ENCODE assay signal across 12 cellular contexts in genomic region chr20:62815066-62815991, GRCh38. TPM values are rescaled to one million over a fixed set of nuclear protein-coding genes. Genes with fewer than 3 reads are reported as not detected.
DNase-seq lines count a peak whose midpoint lies in the region; ATAC-seq and TF ChIP-seq lines count a peak whose summit lies in the region.
"Had no signal": no experiment of that assay in that cellular context is flagged by ENCODE, and none has a peak within 500 bp of the region (broad histone marks: within the 10 kb centered on the region; RNA-seq: fewer than 3 reads in every experiment).

No MANE protein-coding gene starts in this region.

- DNase-seq in Right ventricle myocardium superior = no peak
- DNase-seq in cardiac septum (ENCODE audit: low spot score) = no peak
- no peak for DNase-seq in T-helper 17 cell
- no peak for DNase-seq in type B pancreatic cell (ENCODE audit: extremely low spot score, unreplicated experiment)
- DNase-seq in T-helper 1 cell = no peak
- DNase-seq in NCI-H774 (lab: John Stamatoyannopoulos, UW) = no peak
- no peak for DNase-seq in NCI-H187 (lab: John Stamatoyannopoulos, UW)
- DNase-seq: NCI-H1930; stimulated activated CD4-positive, alpha-beta T cell treated with anti-CD3 and anti-CD28 coated beads, Interleukin-2, amount 100 ng/mL, for 48 hours had no signal

- H3K9ac ChIP-seq in iPS-15b (ENCODE audit: low read depth, low read length) = peak overlapping the region; percentile 37

- H3K9me3 Mint-ChIP-seq in type B pancreatic cell = no peaks in the 10 kb centered on the region
- H3K9me3 Mint-ChIP-seq: central memory CD8-positive, alpha-beta T cell had no signal

- H3K4me3 Mint-ChIP-seq in T-helper 17 cell = peak overlapping the region; percentile 33
- H3K4me3 Mint-ChIP-seq in type B pancreatic cell = peak overlapping the region; percentile 82
- H3K4me3 Mint-ChIP-seq: central memory CD8-positive, alpha-beta T cell had no signal

- H3K4me1 ChIP-seq in iPS-15b (ENCODE audit: control insufficient read depth, insufficient read depth, low read length) = peaks cover 3% of the 10 kb centered on the region

- intact Hi-C loops in Right ventricle myocardium superior (cut with DNase I) (no loop called here), cardiac septum (cut with DNase I) (no loop called here)

- H3K4me1 Mint-ChIP-seq in T-helper 17 cell = peaks cover 13% of the 10 kb centered on the region
- H3K4me1 Mint-ChIP-seq in type B pancreatic cell (ENCODE audit: unreplicated experiment) = peaks cover 8% of the 10 kb centered on the region

- peak overlapping the region; percentile 49 for H3K4me3 ChIP-seq in iPS-15b (ENCODE audit: low read depth, low read length)
- H3K4me3 ChIP-seq: lung had no signal

- H3K27me3 ChIP-seq in iPS-15b (ENCODE audit: control insufficient read depth, insufficient read depth, low read length) = no peaks in the 10 kb centered on the region

- TF ChIP-seq CTCF in type B pancreatic cell (conservative IDR thresholded peaks at IDR 0.05) = no peak

- H3K9me3 ChIP-seq in T-helper 17 cell (ENCODE audit: control insufficient read depth, low read length, poor library complexity, severe bottlenecking) (no peaks in the 10 kb centered on the region), iPS-15b (ENCODE audit: control insufficient read depth, insufficient read depth, low read length) (no peaks in the 10 kb centered on the region)

- H3K36me3 Mint-ChIP-seq in T-helper 17 cell (ENCODE audit: low read depth) (peaks cover 2% of the 10 kb centered on the region), type B pancreatic cell (no peaks in the 10 kb centered on the region)

- peaks cover 11% of the 10 kb centered on the region for H3K27me3 Mint-ChIP-seq in T-helper 17 cell
- H3K27me3 Mint-ChIP-seq in type B pancreatic cell = peaks cover 16% of the 10 kb centered on the region

- no peak overlapping the region for H3K27ac Mint-ChIP-seq in T-helper 17 cell
- H3K27ac Mint-ChIP-seq in type B pancreatic cell = peak overlapping the region; percentile 85

- peaks cover 31% of the 10 kb centered on the region for H3K36me3 ChIP-seq in iPS-15b (ENCODE audit: control insufficient read depth, insufficient read depth, low read length)

- ATAC-seq in Right ventricle myocardium superior (ENCODE audit: poor library complexity) (peak; percentile 11), T-helper 17 cell (no peak)

RNA-seq across cellular contexts. Expression of gene COL9A3, which starts 1.5 kb away (rescaled TPM):
- total RNA-seq in Right ventricle myocardium superior = 2.7 TPM
- total RNA-seq in cardiac septum = 0.94 TPM
- total RNA-seq in T-helper 17 cell = not detected
- 8.8 and 21.2 TPM in 2 replicates for total RNA-seq in type B pancreatic cell (ENCODE audit: low replicate concordance)

RNA-seq across cellular contexts. Expression of gene OGFR, which starts 10.7 kb away (rescaled TPM):
- 17.8 TPM for total RNA-seq in Right ventricle myocardium superior
- total RNA-seq in cardiac septum = 16.4 TPM
- total RNA-seq in T-helper 17 cell = 10 to 100 TPM; 39.4 to 41.3 TPM
- total RNA-seq in type B pancreatic cell (ENCODE audit: low replicate concordance) = 42.8 and 49.6 TPM in 2 replicates

RNA-seq across cellular contexts. Expression of gene MRGBP, which starts 19.1 kb away (rescaled TPM):
- total RNA-seq in Right ventricle myocardium superior = 10.2 TPM
- 7.9 TPM for total RNA-seq in cardiac septum
- 1 to 10 TPM; 6.5 to 6.8 TPM for total RNA-seq in T-helper 17 cell
- total RNA-seq in type B pancreatic cell (ENCODE audit: low replicate concordance) = 8.4 and 14.6 TPM in 2 replicates

RNA-seq across cellular contexts. Expression of gene TCFL5, which starts 46.3 kb away (rescaled TPM):
- total RNA-seq in Right ventricle myocardium superior (6.1 TPM), cardiac septum (7.8 TPM), T-helper 17 cell (1 to 10 TPM; 4.4 to 5.0 TPM), type B pancreatic cell (ENCODE audit: low replicate concordance) (6.1 and 11.8 TPM in 2 replicates)
